Comparison of ENCODE assay signal across 20 cellular contexts in genomic region chr1:86621286-86621685, GRCh38.
"Had no signal": no experiment of that assay in that cellular context is flagged by ENCODE, and none has a peak within 500 bp of the region (broad histone marks: within the 10 kb centered on the region; RNA-seq: fewer than 3 reads in every experiment).

No MANE protein-coding gene starts in this region.

- ATAC-seq: activated CD8-positive, alpha-beta T cell treated with anti-CD3 and anti-CD28 coated beads for 36 hours; activated T-helper 17 cell treated with anti-CD3 and anti-CD28 coated beads, Interleukin-2, amount 50 U/mL, for 72 hours; gastroesophageal sphincter; heart left ventricle; left lobe of liver had no signal

- H3K36me3 ChIP-seq: gastroesophageal sphincter, heart left ventricle, suprapubic skin, transverse colon, vagina had no signal

- H3K27ac ChIP-seq: dorsolateral prefrontal cortex, gastroesophageal sphincter, heart left ventricle, suprapubic skin, transverse colon, vagina had no signal

- H3K4me3 ChIP-seq: dorsolateral prefrontal cortex, gastroesophageal sphincter, heart left ventricle, suprapubic skin, transverse colon, vagina had no signal

- H3K4me1 ChIP-seq: gastroesophageal sphincter, heart left ventricle, suprapubic skin, vagina had no signal

- H3K27me3 ChIP-seq: gastroesophageal sphincter, heart left ventricle, suprapubic skin, transverse colon, vagina had no signal

- H3K9me3 ChIP-seq: suprapubic skin, vagina had no signal

- DNase-seq: activated CD4-positive, alpha-beta T cell treated with anti-CD3 and anti-CD28 coated beads, Interleukin-2, amount 10 ng/mL, durations not matched to agents 24 days and 14 days; activated CD8-positive, alpha-beta T cell treated with anti-CD3 and anti-CD28 coated beads for 36 hours; activated naive CD4-positive, alpha-beta T cell; activated naive CD8-positive, alpha-beta T cell treated with anti-CD3 and anti-CD28 coated beads for 36 hours; activated T-cell treated with anti-CD3 and anti-CD28 coated beads, Interleukin-2, amount 50 U/mL, for 1 hour; amniotic stem cell; dorsolateral prefrontal cortex; erythroblast; heart left ventricle; kidney; midbrain; nephron progenitor cell; nucleus accumbens; T1000; transverse colon had no signal
